Comparison of ENCODE assay signal across 10 cellular contexts in genomic region chr15:95840004-95840403, GRCh38.
DNase-seq lines count a peak whose midpoint lies in the region; ATAC-seq and TF ChIP-seq lines count a peak whose summit lies in the region.
"Had no signal": no experiment of that assay in that cellular context is flagged by ENCODE, and none has a peak within 500 bp of the region (broad histone marks: within the 10 kb centered on the region; RNA-seq: fewer than 3 reads in every experiment).

No MANE protein-coding gene starts in this region.

- DNase-seq in EL (peak; percentile 68), adipocyte (ENCODE audit: low read depth) (peak; percentile 92), left cardiac atrium (peak; percentile 47), skeletal muscle cell (ENCODE audit: low read depth) (peak; percentile 93), progenitor cell of endocrine pancreas (ENCODE audit: low spot score, unreplicated experiment) (no peak), DMS153 (lab: John Stamatoyannopoulos, UW) (no peak)
- DNase-seq in activated naive CD8-positive, alpha-beta T cell treated with anti-CD3 and anti-CD28 coated beads for 36 hours, result no peak
- DNase-seq: NCI-H345; stimulated activated naive CD8-positive, alpha-beta T cell treated with anti-CD3 and anti-CD28 coated beads, Interleukin-15, Interleukin-2, amounts not matched to agents 100 U/mL and 50 U/mL, for 24 hours had no signal

- H3K36me3 Mint-ChIP-seq in progenitor cell of endocrine pancreas (ENCODE audit: insufficient read depth), result no peaks in the 10 kb centered on the region
- H3K36me3 Mint-ChIP-seq in activated naive CD8-positive, alpha-beta T cell treated with anti-CD3 and anti-CD28 coated beads for 36 hours, result no peaks in the 10 kb centered on the region

- H3K4me1 Mint-ChIP-seq in progenitor cell of endocrine pancreas (ENCODE audit: low read depth), result peaks cover 3% of the 10 kb centered on the region
- H3K4me1 Mint-ChIP-seq in activated naive CD8-positive, alpha-beta T cell treated with anti-CD3 and anti-CD28 coated beads for 36 hours, result peaks cover 13% of the 10 kb centered on the region

- H3K9ac ChIP-seq in adipocyte (ENCODE audit: low read length), result peak overlapping the region; percentile 59

- no peaks in the 10 kb centered on the region for H3K9me3 ChIP-seq in adipocyte (ENCODE audit: control insufficient read depth, low read length)

- no peaks in the 10 kb centered on the region for H3K36me3 ChIP-seq in adipocyte (ENCODE audit: control insufficient read depth, insufficient read depth, low read length, severe bottlenecking)

- H3K27me3 Mint-ChIP-seq in progenitor cell of endocrine pancreas, result no peaks in the 10 kb centered on the region
- no peaks in the 10 kb centered on the region for H3K27me3 Mint-ChIP-seq in activated naive CD8-positive, alpha-beta T cell treated with anti-CD3 and anti-CD28 coated beads for 36 hours

- H3K9me3 Mint-ChIP-seq in progenitor cell of endocrine pancreas (ENCODE audit: low read depth), result no peaks in the 10 kb centered on the region
- H3K9me3 Mint-ChIP-seq in activated naive CD8-positive, alpha-beta T cell treated with anti-CD3 and anti-CD28 coated beads for 36 hours, result no peaks in the 10 kb centered on the region

- no peak overlapping the region for H3K4me3 Mint-ChIP-seq in progenitor cell of endocrine pancreas (ENCODE audit: low read depth)
- no peak overlapping the region for H3K4me3 Mint-ChIP-seq in activated naive CD8-positive, alpha-beta T cell treated with anti-CD3 and anti-CD28 coated beads for 36 hours

- no peak for TF ChIP-seq CTCF in progenitor cell of endocrine pancreas (IDR thresholded peaks at IDR 0.05; ENCODE audit: unreplicated experiment)

- H3K27me3 ChIP-seq in adipocyte (replicated peaks; ENCODE audit: control insufficient read depth, insufficient read depth, low read length), result no peaks in the 10 kb centered on the region

- peak; percentile 48 to 77 for ATAC-seq in left cardiac atrium
- no peak for ATAC-seq in HG02678 (IDR thresholded peaks at IDR 0.05; ENCODE audit: unreplicated experiment)
- ATAC-seq: stimulated activated naive CD8-positive, alpha-beta T cell treated with anti-CD3 and anti-CD28 coated beads, Interleukin-15, Interleukin-2, amounts not matched to agents 100 U/mL and 50 U/mL, for 24 hours had no signal

- H3K27ac Mint-ChIP-seq in progenitor cell of endocrine pancreas, result no peak overlapping the region
- H3K27ac Mint-ChIP-seq in activated naive CD8-positive, alpha-beta T cell treated with anti-CD3 and anti-CD28 coated beads for 36 hours, result no peak overlapping the region

- intact Hi-C loops in left cardiac atrium (cut with DNase I), result no loop called here

- H3K4me1 ChIP-seq in adipocyte (ENCODE audit: control insufficient read depth, insufficient read depth, low read length), result peaks cover 40% of the 10 kb centered on the region

- H3K4me3 ChIP-seq in adipocyte (ENCODE audit: low read length) (no peak overlapping the region), skeletal muscle cell (ENCODE audit: low read depth, low read length) (no peak overlapping the region)

Comparison
In these comparisons a context has a peak if more than half of its experiments do, and no peak if none do; other contexts are left out.
1. DNase-seq: peak in EL (single experiment), adipocyte (single experiment), left cardiac atrium (single experiment) and skeletal muscle cell (single experiment); none in progenitor cell of endocrine pancreas (single experiment), activated naive CD8-positive, alpha-beta T cell treated with anti-CD3 and anti-CD28 coated beads for 36 hours (single experiment) and DMS153 (single experiment).